In genomic region chr20:60402209-60403058, GRCh38 we compare ENCODE assay signal across 23 cellular contexts.
"Had no signal": no experiment of that assay in that cellular context is flagged by ENCODE, and none has a peak within 500 bp of the region (broad histone marks: within the 10 kb centered on the region; RNA-seq: fewer than 3 reads in every experiment).

No MANE protein-coding gene starts in this region.

- H3K36me3 ChIP-seq: colonic mucosa, left ventricle myocardium inferior, right atrium auricular region, transverse colon had no signal

- H3K4me3 Mint-ChIP-seq: activated CD4-positive, alpha-beta T cell treated with anti-CD3 and anti-CD28 coated beads for 36 hours; activated CD8-positive, alpha-beta T cell treated with anti-CD3 and anti-CD28 coated beads, Interleukin-2, amount 10 ng/mL, durations not matched to agents 7 days and 5 days; activated naive CD8-positive, alpha-beta T cell; memory B cell; naive thymus-derived CD4-positive, alpha-beta T cell; T-helper 1 cell treated with Interleukin-12 subunit alpha and Interleukin-12 subunit beta and Interleukin-4 antibody, amounts not matched to agents 30 μg/mL and 1 μg/mL, for 36 hours had no signal

- H3K27me3 ChIP-seq: colonic mucosa, right atrium auricular region, transverse colon had no signal

- H3K36me3 Mint-ChIP-seq: activated naive CD8-positive, alpha-beta T cell; brain; memory B cell had no signal

- H3K27ac Mint-ChIP-seq: activated CD4-positive, alpha-beta T cell treated with anti-CD3 and anti-CD28 coated beads for 36 hours; activated CD8-positive, alpha-beta T cell treated with anti-CD3 and anti-CD28 coated beads, Interleukin-2, amount 10 ng/mL, durations not matched to agents 7 days and 5 days; activated naive CD8-positive, alpha-beta T cell; naive thymus-derived CD4-positive, alpha-beta T cell; T-helper 1 cell treated with Interleukin-12 subunit alpha and Interleukin-12 subunit beta and Interleukin-4 antibody, amounts not matched to agents 30 μg/mL and 1 μg/mL, for 36 hours had no signal

- H3K9me3 ChIP-seq: colonic mucosa, transverse colon had no signal

- H3K27ac ChIP-seq: colonic mucosa, left ventricle myocardium inferior, right atrium auricular region, skin epidermis, transverse colon had no signal

- H3K4me3 ChIP-seq: colonic mucosa, left ventricle myocardium inferior, mucosa of descending colon, right atrium auricular region, skin epidermis, transverse colon had no signal

- H3K4me1 Mint-ChIP-seq: memory B cell had no signal

- ATAC-seq: activated CD4-positive, alpha-beta T cell treated with anti-CD3 and anti-CD28 coated beads for 36 hours; activated CD8-positive, alpha-beta T cell treated with anti-CD3 and anti-CD28 coated beads, Interleukin-2, amount 10 ng/mL, durations not matched to agents 7 days and 5 days; esophagus mucosa; mucosa of descending colon; naive thymus-derived CD4-positive, alpha-beta T cell had no signal

- H3K9me3 Mint-ChIP-seq: T-helper 1 cell treated with Interleukin-12 subunit alpha and Interleukin-12 subunit beta and Interleukin-4 antibody, amounts not matched to agents 30 μg/mL and 1 μg/mL, for 36 hours had no signal

- H3K27me3 Mint-ChIP-seq: activated naive CD8-positive, alpha-beta T cell; memory B cell had no signal

- H3K4me1 ChIP-seq: colonic mucosa, left ventricle myocardium inferior, right atrium auricular region, transverse colon had no signal

- DNase-seq: activated CD8-positive, alpha-beta memory T cell treated with anti-CD3 and anti-CD28 coated beads, Interleukin-2, amount 50 U/mL, for 4 hours; activated CD8-positive, alpha-beta T cell treated with anti-CD3 and anti-CD28 coated beads, Interleukin-2, amount 10 ng/mL, durations not matched to agents 7 days and 5 days; activated gamma-delta T cell; activated T-cell treated with anti-CD3 and anti-CD28 coated beads, Interleukin-2, amount 50 U/mL, for 48 hours; amniotic stem cell; central memory CD4-positive, alpha-beta T cell; colonic mucosa; kidney; left ventricle myocardium inferior; mucosa of descending colon; naive thymus-derived CD4-positive, alpha-beta T cell; occipital lobe; stimulated activated CD4-positive, alpha-beta T cell treated with anti-CD3 and anti-CD28 coated beads, Interleukin-4, amount 100 ng/mL, for 1 hour; stimulated activated naive CD4-positive, alpha-beta T cell treated with Interleukin-2 at 50 U/mL for 16 hours; transverse colon had no signal
